In the genomic region with DNA sequence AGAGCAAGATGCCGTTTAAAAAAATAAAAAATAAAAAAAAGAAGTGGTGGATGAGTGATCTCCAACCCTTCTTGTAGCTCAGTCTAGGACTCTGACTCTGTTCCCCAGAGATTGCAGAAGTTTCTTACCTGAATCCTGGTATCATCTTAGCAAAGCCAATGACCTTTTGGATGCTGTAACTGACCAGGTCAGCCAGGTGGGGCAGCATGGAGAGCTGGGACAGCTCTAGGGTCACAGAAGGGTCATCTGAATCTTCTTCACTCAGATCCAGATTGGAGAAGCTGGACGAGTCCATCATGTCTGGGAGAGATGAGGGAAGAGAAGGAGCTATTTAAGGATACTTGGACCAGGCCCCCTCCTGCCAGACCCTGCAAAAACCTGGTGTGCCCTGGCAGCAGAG, we compare ENCODE assay signal across 16 cellular contexts. TPM values are rescaled to one million over a fixed set of nuclear protein-coding genes. Genes with fewer than 3 reads are reported as not detected.
A peak's percentile ranks its signal among the peaks of the same experiment; 100 is the strongest.
DNase-seq lines count a peak whose midpoint lies in the region; ATAC-seq and TF ChIP-seq lines count a peak whose summit lies in the region.
"Had no signal": no experiment of that assay in that cellular context is flagged by ENCODE, and none has a peak within 500 bp of the region (broad histone marks: within the 10 kb centered on the region; RNA-seq: fewer than 3 reads in every experiment).

No MANE protein-coding gene starts in this region.

- no peaks in the 10 kb centered on the region for H3K36me3 Mint-ChIP-seq in mesothelial cell of epicardium

- no peak overlapping the region for H3K27ac ChIP-seq in PC-3 (ENCODE audit: low read length)
- peak overlapping the region in 1 of 2 donors; percentile 3 for H3K27ac ChIP-seq in liver (ENCODE audit: low read depth in 1 of 2, low read length in 2 of 2)
- H3K27ac ChIP-seq: SK-N-MC had no signal

- H2AFZ ChIP-seq in PC-3 (ENCODE audit: low read length): no peak overlapping the region

- peaks cover 12% of the 10 kb centered on the region for H3K36me3 ChIP-seq in PC-3 (ENCODE audit: low read depth, low read length)
- no peaks in the 10 kb centered on the region for H3K36me3 ChIP-seq in liver (ENCODE audit: control insufficient read depth in 4 of 4, insufficient read depth in 3 of 4, low read depth in 1 of 4, low read length in 3 of 4)

- TF ChIP-seq CTCF in PC-3 (conservative IDR thresholded peaks at IDR 0.05; ENCODE audit: low read depth, low read length): 0 out of 2 replicates have a peak, but pooled peaks have one; percentile 13
- no peak for TF ChIP-seq CTCF in liver (IDR thresholded peaks at IDR 0.05; ENCODE audit: low read depth, low read length, missing input control)
- TF ChIP-seq CTCF in mesothelial cell of epicardium (IDR thresholded peaks at IDR 0.05; ENCODE audit: unreplicated experiment): no peak

- BruUV-seq in PC-3 (replicated peaks; lab: Mats Ljungman, UMichigan): no TSS peak

- no peaks in the 10 kb centered on the region for H3K79me2 ChIP-seq in PC-3 (ENCODE audit: low read length)

- no peak for TF ChIP-seq RAD21 in liver (IDR thresholded peaks at IDR 0.05)

- H3K4me1 ChIP-seq in PC-3 (ENCODE audit: insufficient read depth, low read length) (peaks cover 7% of the 10 kb centered on the region), liver (ENCODE audit: control insufficient read depth in 4 of 4, insufficient read depth in 4 of 4, low read length in 3 of 4) (peaks cover 19 to 62% (median 52%) of the 10 kb centered on the region in 4 donors)

- no peaks in the 10 kb centered on the region for H3K9me2 ChIP-seq in PC-3 (replicated peaks; ENCODE audit: low read length)

- no peak overlapping the region for H3K4me3 Mint-ChIP-seq in mesothelial cell of epicardium
- H3K4me3 Mint-ChIP-seq: CD14-positive monocyte had no signal

- DNase-seq in activated effector memory CD4-positive, alpha-beta T cell treated with anti-CD3 and anti-CD28 coated beads, Interleukin-2, amount 50 U/mL, for 16 hours: peak; percentile 36
- no peak for DNase-seq in activated effector memory CD4-positive, alpha-beta T cell treated with Interleukin-2 at 50 U/mL for 16 hours
- DNase-seq in PC-3 (no peak), mesothelial cell of epicardium (ENCODE audit: low spot score in 2 of 2, unreplicated experiment in 2 of 2) (no peak)
- DNase-seq: DMS53, NCI-H1105, NCI-H187, NCI-H446 treated with DMSO at 0.1 percent for 48 hours, NCI-H774 had no signal

- no peaks in the 10 kb centered on the region for H3K9me3 Mint-ChIP-seq in mesothelial cell of epicardium
- H3K9me3 Mint-ChIP-seq: CD14-positive monocyte had no signal

- H3K4me3 ChIP-seq in PC-3 (ENCODE audit: low read length) (no peak overlapping the region), liver (ENCODE audit: low read depth in 1 of 3, low read length in 3 of 3) (no peak overlapping the region)
- H3K4me3 ChIP-seq: SK-N-MC had no signal

- CTCF ChIA-PET in PC-3 (lab: Charles Lee): interaction anchor here (0.6 kb wide), 1 partner anchor 18 kb away, joined by 3 read pairs; no protein-coding TSS in a partner anchor

- POLR2A ChIA-PET in PC-3 (lab: Charles Lee; ENCODE audit: unreplicated experiment): no interaction called here

- H3K27me3 Mint-ChIP-seq in mesothelial cell of epicardium (ENCODE audit: low read depth): peaks cover 2% of the 10 kb centered on the region

- H3K9me3 ChIP-seq in PC-3 (ENCODE audit: low read length) (no peaks in the 10 kb centered on the region), liver (ENCODE audit: control insufficient read depth in 4 of 4, low read length in 3 of 4) (no peaks in the 10 kb centered on the region)

- ATAC-seq in PC-3 (no peak), HG03521 (IDR thresholded peaks at IDR 0.05; ENCODE audit: unreplicated experiment) (no peak), GM18498 (IDR thresholded peaks at IDR 0.05; ENCODE audit: unreplicated experiment) (no peak), GM19351 (IDR thresholded peaks at IDR 0.05; ENCODE audit: unreplicated experiment) (no peak)
- ATAC-seq: Right ventricle myocardium inferior had no signal

- no peaks in the 10 kb centered on the region for H3K27me3 ChIP-seq in PC-3 (ENCODE audit: low read length)
- no peaks in the 10 kb centered on the region for H3K27me3 ChIP-seq in liver (ENCODE audit: control insufficient read depth in 4 of 4, insufficient read depth in 4 of 4, low read length in 3 of 4)

- intact Hi-C loops in PC-3 (cut with micrococcal nuclease): no loop called here

- 67% methylated on average over 2 of the region's 2 CpGs for WGBS in liver

- no peaks in the 10 kb centered on the region for H4K20me1 ChIP-seq in PC-3 (ENCODE audit: low read length)

- H3K4me2 ChIP-seq in PC-3 (ENCODE audit: low read length): no peak overlapping the region

- peaks cover 21% of the 10 kb centered on the region for H3K4me1 Mint-ChIP-seq in mesothelial cell of epicardium
- H3K4me1 Mint-ChIP-seq: CD14-positive monocyte had no signal

- no peak overlapping the region for H3K9ac ChIP-seq in PC-3 (ENCODE audit: low read length)
- no peak overlapping the region for H3K9ac ChIP-seq in liver (ENCODE audit: low read depth in 1 of 2, low read length in 2 of 2)

- no peaks in the 10 kb centered on the region for H3F3A ChIP-seq in PC-3 (ENCODE audit: low read length, unreplicated experiment)

- no peak overlapping the region for H3K27ac Mint-ChIP-seq in mesothelial cell of epicardium

TF ChIP-seq in liver, 16 proteins besides CTCF, POLR2A, EP300 and RAD21:
- TF ChIP-seq YY1 (IDR thresholded peaks at IDR 0.05) (no peak), NR2F2 (IDR thresholded peaks at IDR 0.05) (no peak), FOXA1 (IDR thresholded peaks at IDR 0.05) (no peak), HNF4G (IDR thresholded peaks at IDR 0.05) (no peak), JUND (IDR thresholded peaks at IDR 0.05) (no peak), SP1 (IDR thresholded peaks at IDR 0.05) (peak; percentile 37), REST (IDR thresholded peaks at IDR 0.05) (no peak), TAF1 (conservative IDR thresholded peaks at IDR 0.05) (no peak), GABPA (IDR thresholded peaks at IDR 0.05 in 1 of 2, conservative IDR thresholded peaks at IDR 0.05 in 1 of 2) (no peak), FOXA2 (IDR thresholded peaks at IDR 0.05) (no peak), HNF4A (conservative IDR thresholded peaks at IDR 0.05) (peak; percentile 47 to 60), RXRA (IDR thresholded peaks at IDR 0.05) (peak; percentile 89 to 92), EGR1 (IDR thresholded peaks at IDR 0.05; ENCODE audit: low read depth in 2 of 2) (no peak)
- TF ChIP-seq, protein P1, sequence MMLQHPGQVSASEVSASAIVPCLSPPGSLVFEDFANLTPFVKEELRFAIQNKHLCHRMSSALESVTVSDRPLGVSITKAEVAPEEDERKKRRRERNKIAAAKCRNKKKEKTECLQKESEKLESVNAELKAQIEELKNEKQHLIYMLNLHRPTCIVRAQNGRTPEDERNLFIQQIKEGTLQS (IDR thresholded peaks at IDR 0.05): no peak
- TF ChIP-seq, protein P2, sequence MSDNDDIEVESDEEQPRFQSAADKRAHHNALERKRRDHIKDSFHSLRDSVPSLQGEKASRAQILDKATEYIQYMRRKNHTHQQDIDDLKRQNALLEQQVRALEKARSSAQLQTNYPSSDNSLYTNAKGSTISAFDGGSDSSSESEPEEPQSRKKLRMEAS (IDR thresholded peaks at IDR 0.05): no peak
- TF ChIP-seq, protein P3, sequence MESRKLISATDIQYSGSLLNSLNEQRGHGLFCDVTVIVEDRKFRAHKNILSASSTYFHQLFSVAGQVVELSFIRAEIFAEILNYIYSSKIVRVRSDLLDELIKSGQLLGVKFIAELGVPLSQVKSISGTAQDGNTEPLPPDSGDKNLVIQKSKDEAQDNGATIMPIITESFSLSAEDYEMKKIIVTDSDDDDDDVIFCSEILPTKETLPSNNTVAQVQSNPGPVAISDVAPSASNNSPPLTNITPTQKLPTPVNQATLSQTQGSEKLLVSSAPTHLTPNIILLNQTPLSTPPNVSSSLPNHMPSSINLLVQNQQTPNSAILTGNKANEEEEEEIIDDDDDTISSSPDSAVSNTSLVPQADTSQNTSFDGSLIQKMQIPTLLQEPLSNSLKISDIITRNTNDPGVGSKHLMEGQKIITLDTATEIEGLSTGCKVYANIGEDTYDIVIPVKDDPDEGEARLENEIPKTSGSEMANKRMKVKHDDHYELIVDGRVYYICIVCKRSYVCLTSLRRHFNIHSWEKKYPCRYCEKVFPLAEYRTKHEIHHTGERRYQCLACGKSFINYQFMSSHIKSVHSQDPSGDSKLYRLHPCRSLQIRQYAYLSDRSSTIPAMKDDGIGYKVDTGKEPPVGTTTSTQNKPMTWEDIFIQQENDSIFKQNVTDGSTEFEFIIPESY (IDR thresholded peaks at IDR 0.05): no peak
TF ChIP-seq in liver: peak in this region for 3.

RNA-seq across cellular contexts. Expression of gene HDAC7, which starts 35.8 kb away (rescaled TPM):
- total RNA-seq in PC-3 (2014; rRNA removed): 44.2 and 59.6 TPM in 2 replicates
- total RNA-seq in liver: 10 to 100 TPM in 1 of 2 donors, 1 to 10 TPM in 1; 7.1 to 14.7 TPM
- polyA plus RNA-seq in liver: 1 to 10 TPM; 3.5 to 7.2 TPM
- total RNA-seq in mesothelial cell of epicardium: 113 to 132 TPM (median 123 TPM) in 3 replicates

RNA-seq across cellular contexts. Expression of gene VDR, which starts 49.3 kb away (rescaled TPM):
- total RNA-seq in PC-3 (2014; rRNA removed) (19.6 and 19.9 TPM in 2 replicates), liver (under 1 TPM; 0.25 to 0.42 TPM), mesothelial cell of epicardium (0.36 to 0.54 TPM (median 0.51 TPM) in 3 replicates)
- polyA plus RNA-seq in liver: under 1 TPM; 0.28 to 0.47 TPM

Comparison
In these comparisons a context has a peak if more than half of its experiments do, and no peak if none do; other contexts are left out.
1. RNA of gene VDR, which starts 49.3 kb away (total RNA-seq): 19.6 to 19.9 TPM in PC-3; 0.36 to 0.54 TPM in mesothelial cell of epicardium and 0.25 to 0.42 TPM in liver; every median in the first group is over 10 times any median in the second.